Comparison of ENCODE assay signal across 26 cellular contexts in genomic region chr10:30849636-30850035, GRCh38.
"Had no signal": no experiment of that assay in that cellular context is flagged by ENCODE, and none has a peak within 500 bp of the region (broad histone marks: within the 10 kb centered on the region; RNA-seq: fewer than 3 reads in every experiment).

No MANE protein-coding gene starts in this region.

- H3K27me3 ChIP-seq: hepatocyte, ovary, stomach, testis, tibial nerve, uterus had no signal

- H3K9me3 Mint-ChIP-seq: memory B cell; naive thymus-derived CD4-positive, alpha-beta T cell; natural killer cell treated with Interleukin-12 subunit alpha and Interleukin-12 subunit beta and Interleukin-15 and Interleukin-18, amount 100 ng/mL, for 72 hours; stimulated activated naive B cell treated with anti-CD40 and anti-IgM and Interleukin-4, amounts not matched to agents 10 μg/mL and 1 μg/mL and 100 μg/mL, for 72 hours had no signal

- H3K27me3 Mint-ChIP-seq: memory B cell; naive thymus-derived CD4-positive, alpha-beta T cell; natural killer cell treated with Interleukin-12 subunit alpha and Interleukin-12 subunit beta and Interleukin-15 and Interleukin-18, amount 100 ng/mL, for 72 hours; stimulated activated naive B cell treated with anti-CD40 and anti-IgM and Interleukin-4, amounts not matched to agents 10 μg/mL and 1 μg/mL and 100 μg/mL, for 72 hours; type B pancreatic cell had no signal

- H3K4me3 ChIP-seq: hepatocyte, left ventricle myocardium inferior, lung, mucosa of descending colon, ovary, prostate gland, skin epidermis, stomach, testis, tibial nerve, uterus had no signal

- H3K27ac Mint-ChIP-seq: memory B cell; natural killer cell treated with Interleukin-12 subunit alpha and Interleukin-12 subunit beta and Interleukin-15 and Interleukin-18, amount 100 ng/mL, for 72 hours; stimulated activated naive B cell treated with anti-CD40 and anti-IgM and Interleukin-4, amounts not matched to agents 10 μg/mL and 1 μg/mL and 100 μg/mL, for 72 hours; type B pancreatic cell had no signal

- H2AFZ ChIP-seq: hepatocyte had no signal

- H3K4me3 Mint-ChIP-seq: memory B cell; naive thymus-derived CD4-positive, alpha-beta T cell; natural killer cell treated with Interleukin-12 subunit alpha and Interleukin-12 subunit beta and Interleukin-15 and Interleukin-18, amount 100 ng/mL, for 72 hours; stimulated activated naive B cell treated with anti-CD40 and anti-IgM and Interleukin-4, amounts not matched to agents 10 μg/mL and 1 μg/mL and 100 μg/mL, for 72 hours; type B pancreatic cell had no signal

- H3K4me2 ChIP-seq: hepatocyte had no signal

- H3K27ac ChIP-seq: hepatocyte, left ventricle myocardium inferior, ovary, prostate gland, skin epidermis, stomach, testis, tibial nerve, uterus had no signal

- H3K4me1 ChIP-seq: prostate gland, testis, uterus had no signal

- H3K36me3 Mint-ChIP-seq: natural killer cell treated with Interleukin-12 subunit alpha and Interleukin-12 subunit beta and Interleukin-15 and Interleukin-18, amount 100 ng/mL, for 72 hours had no signal

- H3K36me3 ChIP-seq: ovary, prostate gland, uterus had no signal

- ATAC-seq: mucosa of descending colon; naive thymus-derived CD4-positive, alpha-beta T cell; natural killer cell treated with Interleukin-12 subunit alpha and Interleukin-12 subunit beta and Interleukin-15 and Interleukin-18, amount 100 ng/mL, for 72 hours; right cardiac atrium; sciatic nerve; stimulated activated naive B cell treated with anti-CD40 and anti-IgM and Interleukin-4, amounts not matched to agents 10 μg/mL and 1 μg/mL and 100 μg/mL, for 72 hours; stimulated activated naive CD8-positive, alpha-beta T cell treated with anti-CD3 and anti-CD28 coated beads, Interleukin-15, Interleukin-2, amounts not matched to agents 100 U/mL and 50 U/mL, for 24 hours had no signal

- DNase-seq: islet precursor cell; left ventricle myocardium inferior; midbrain; mucosa of descending colon; naive thymus-derived CD4-positive, alpha-beta T cell; ovary; retina; right cardiac atrium; stimulated activated CD4-positive, alpha-beta T cell treated with anti-CD3 and anti-CD28 coated beads, Interleukin-12 subunit alpha, Interleukin-12 subunit beta, amount 100 ng/mL, for 4 hours; stimulated activated CD4-positive, alpha-beta T cell treated with anti-CD3 and anti-CD28 coated beads, Interleukin-15, amount 100 ng/mL, for 24 hours; stimulated activated CD4-positive, alpha-beta T cell treated with anti-CD3 and anti-CD28 coated beads, Interleukin-2, amount 100 ng/mL, for 24 hours; stimulated activated CD4-positive, alpha-beta T cell treated with anti-CD3 and anti-CD28 coated beads, Interleukin-4, amount 100 ng/mL, for 1 hour; stimulated activated naive B cell treated with anti-CD40 and anti-IgM and Interleukin-4, amounts not matched to agents 10 μg/mL and 1 μg/mL and 100 μg/mL, for 72 hours; stimulated activated naive CD8-positive, alpha-beta T cell treated with anti-CD3 and anti-CD28 coated beads, Interleukin-15, Interleukin-2, amounts not matched to agents 100 U/mL and 50 U/mL, for 24 hours; stomach; testis; uterus had no signal

- H3K79me2 ChIP-seq: hepatocyte had no signal

- H3K4me1 Mint-ChIP-seq: memory B cell; stimulated activated naive B cell treated with anti-CD40 and anti-IgM and Interleukin-4, amounts not matched to agents 10 μg/mL and 1 μg/mL and 100 μg/mL, for 72 hours had no signal

- H3K9me3 ChIP-seq: left ventricle myocardium inferior, mucosa of descending colon, ovary, prostate gland, stomach, testis, tibial nerve, uterus had no signal
